ENCODE assay signal across 23 cellular contexts in genomic region chr16:19108409-19109287, GRCh38. TPM values are rescaled to one million over a fixed set of nuclear protein-coding genes. Genes with fewer than 3 reads are reported as not detected.
DNase-seq lines count a peak whose midpoint lies in the region; ATAC-seq, FAIRE-seq and TF ChIP-seq lines count a peak whose summit lies in the region.
"Had no signal": no experiment of that assay in that cellular context is flagged by ENCODE, and none has a peak within 500 bp of the region (broad histone marks: within the 10 kb centered on the region; RNA-seq: fewer than 3 reads in every experiment).

No MANE protein-coding gene starts in this region.

- POLR2A ChIA-PET in RWPE1 (lab: Yijun Ruan, JAX; ENCODE audit: low non-redundant PET): interaction anchor here (0.5 kb wide), 1 partner anchor 430 kb away, joined by 3 read pairs; no protein-coding TSS in a partner anchor

- no peak for ATAC-seq in memory B cell (ENCODE audit: low read depth)
- ATAC-seq in stimulated activated naive CD8-positive, alpha-beta T cell treated with anti-CD3 and anti-CD28 coated beads, Interleukin-15, Interleukin-2, amounts not matched to agents 100 U/mL and 50 U/mL, for 24 hours: no peak
- ATAC-seq in psoas muscle: no peak
- ATAC-seq: heart right ventricle, left lobe of liver, WTC11 had no signal

- peak overlapping the region; percentile 20 for H3K27ac Mint-ChIP-seq in memory B cell
- H3K27ac Mint-ChIP-seq: nephron, WTC11 had no signal

- no peak for DNase-seq in GM18507 (ENCODE audit: extremely low spot score, insufficient read length, low read depth)
- no peak for DNase-seq in RWPE1 (ENCODE audit: low spot score)
- no peak for DNase-seq in memory B cell (ENCODE audit: low spot score in 2 of 2)
- no peak for DNase-seq in esophagus muscularis mucosa (ENCODE audit: extremely low spot score)
- no peak for DNase-seq in NCI-H1694 treated with DMSO at 0.1 percent for 48 hours (lab: John Stamatoyannopoulos, UW)
- no peak for DNase-seq in stimulated activated naive CD8-positive, alpha-beta T cell treated with anti-CD3 and anti-CD28 coated beads, Interleukin-15, Interleukin-2, amounts not matched to agents 100 U/mL and 50 U/mL, for 24 hours
- no peak for DNase-seq in psoas muscle
- DNase-seq: activated gamma-delta T cell treated with Interleukin-2 at 50 U/mL for 16 hours; CD4-positive, CD25-positive, alpha-beta regulatory T cell; DMS 273 treated with DMSO at 0.1 percent for 48 hours; heart right ventricle; midbrain; NCI-H1092; NCI-H2081 treated with DMSO at 0.1 percent for 48 hours; NCI-H510A; sigmoid colon had no signal

- H3K4me3 ChIP-seq in BLaER1 treated with 17β-estradiol and CSF1 and Interleukin-3, amounts not matched to agents 10 nM and 100 nM: 0 out of 20 replicates have a peak overlapping the region, but pooled peaks of 1 of the 10 experiments have one; percentile 13
- H3K4me3 ChIP-seq in esophagus muscularis mucosa (no peak overlapping the region), psoas muscle (no peak overlapping the region)
- H3K4me3 ChIP-seq: breast epithelium, heart right ventricle, sigmoid colon, vagina had no signal

- H3K27ac ChIP-seq in BLaER1 treated with 17β-estradiol and CSF1 and Interleukin-3, amounts not matched to agents 10 nM and 100 nM: peak overlapping the region in 8 of 11 experiments; percentile 18 to 75 (median 64); a peak in 15 of 22 replicates
- H3K27ac ChIP-seq in RWPE1 (peak overlapping the region; percentile 73), esophagus muscularis mucosa (replicated peaks in 1 of 4) (no peak overlapping the region), psoas muscle (no peak overlapping the region)
- H3K27ac ChIP-seq: breast epithelium, heart right ventricle, parathyroid adenoma, sigmoid colon, vagina had no signal

- H3K9me3 Mint-ChIP-seq in memory B cell: no peaks in the 10 kb centered on the region
- H3K9me3 Mint-ChIP-seq: CD4-positive, CD25-positive, alpha-beta regulatory T cell; nephron; WTC11 had no signal

- TF ChIP-seq POLR2A in esophagus muscularis mucosa (IDR thresholded peaks at IDR 0.05; ENCODE audit: low read depth): no peak

- peaks cover 4% of the 10 kb centered on the region for H3K4me1 Mint-ChIP-seq in memory B cell
- H3K4me1 Mint-ChIP-seq: CD4-positive, CD25-positive, alpha-beta regulatory T cell had no signal

- no peak overlapping the region for H3K4me3 Mint-ChIP-seq in memory B cell
- H3K4me3 Mint-ChIP-seq: CD4-positive, CD25-positive, alpha-beta regulatory T cell; nephron; WTC11 had no signal

- no peaks in the 10 kb centered on the region for H3K36me3 Mint-ChIP-seq in memory B cell
- H3K36me3 Mint-ChIP-seq: CD4-positive, CD25-positive, alpha-beta regulatory T cell; WTC11 had no signal

- WGBS in esophagus muscularis mucosa: 88% methylated on average over 9 of the region's 9 CpGs
- 85 to 91% (median 86%) methylated on average over 9 of the region's 9 CpGs for WGBS in psoas muscle, 3 donors

- no peak for TF ChIP-seq EP300 in esophagus muscularis mucosa (IDR thresholded peaks at IDR 0.05)

- peaks cover 2% of the 10 kb centered on the region for H3K27me3 Mint-ChIP-seq in memory B cell

- H4K20me1 ChIP-seq in BLaER1 treated with 17β-estradiol and CSF1 and Interleukin-3, amounts not matched to agents 10 nM and 100 nM: no peaks in the 10 kb centered on the region

- intact Hi-C loops in esophagus muscularis mucosa (cut with DNase I): no loop called here
- intact Hi-C loops in psoas muscle (cut with DNase I): no loop called here

- no peaks in the 10 kb centered on the region for H3K9me3 ChIP-seq in BLaER1 treated with 17β-estradiol and CSF1 and Interleukin-3, amounts not matched to agents 10 nM and 100 nM (replicated peaks in 1 of 11)
- H3K9me3 ChIP-seq in esophagus muscularis mucosa (no peaks in the 10 kb centered on the region), psoas muscle (no peaks in the 10 kb centered on the region)
- H3K9me3 ChIP-seq: breast epithelium, heart right ventricle, sigmoid colon, vagina had no signal

- CTCF ChIA-PET in RWPE1 (lab: Yijun Ruan, JAX): interaction anchor here (0.6 to 1.1 kb wide), 3 partner anchors 11 to 402 kb away, joined by 3 to 4 read pairs (median 3); no protein-coding TSS in a partner anchor

- peaks cover 35 to 88% (median 73%) of the 10 kb centered on the region in 10 experiments for H3K4me1 ChIP-seq in BLaER1 treated with 17β-estradiol and CSF1 and Interleukin-3, amounts not matched to agents 10 nM and 100 nM
- H3K4me1 ChIP-seq in esophagus muscularis mucosa (peaks cover 8 to 27% (median 17%) of the 10 kb centered on the region in 4 donors), psoas muscle (peaks cover 9% of the 10 kb centered on the region)
- H3K4me1 ChIP-seq: breast epithelium, parathyroid adenoma had no signal

- H3K36me3 ChIP-seq in BLaER1 treated with 17β-estradiol and CSF1 and Interleukin-3, amounts not matched to agents 10 nM and 100 nM: no peaks in the 10 kb centered on the region
- H3K36me3 ChIP-seq in esophagus muscularis mucosa (no peaks in the 10 kb centered on the region), psoas muscle (ENCODE audit: insufficient read depth in 1 of 2, low read depth in 1 of 2) (no peaks in the 10 kb centered on the region)
- H3K36me3 ChIP-seq: breast epithelium, heart right ventricle, sigmoid colon, vagina had no signal

- H3K4me2 ChIP-seq in BLaER1 treated with 17β-estradiol and CSF1 and Interleukin-3, amounts not matched to agents 10 nM and 100 nM: peak overlapping the region; percentile 43 to 92 (median 83)

- H3K9ac ChIP-seq in BLaER1 treated with 17β-estradiol and CSF1 and Interleukin-3, amounts not matched to agents 10 nM and 100 nM: peak overlapping the region in 5 of 11 experiments; percentile 1 to 40 (median 23); a peak in 5 of 22 replicates
- H3K9ac ChIP-seq: parathyroid adenoma had no signal

- TF ChIP-seq CTCF in RWPE1 (conservative IDR thresholded peaks at IDR 0.05; ENCODE audit: low read depth) (no peak), esophagus muscularis mucosa (IDR thresholded peaks at IDR 0.05) (no peak), psoas muscle (IDR thresholded peaks at IDR 0.05) (no peak)

- FAIRE-seq in GM18507 (lab: Jason Lieb, UNC): peak; percentile 9

- peaks cover 0 to 4% (median 0%) of the 10 kb centered on the region in 11 experiments; a peak in 1 of 22 replicates for H3K27me3 ChIP-seq in BLaER1 treated with 17β-estradiol and CSF1 and Interleukin-3, amounts not matched to agents 10 nM and 100 nM
- H3K27me3 ChIP-seq in esophagus muscularis mucosa: no peaks in the 10 kb centered on the region
- no peaks in the 10 kb centered on the region for H3K27me3 ChIP-seq in psoas muscle (ENCODE audit: insufficient read depth in 3 of 3, low read length in 2 of 3)
- H3K27me3 ChIP-seq: breast epithelium, heart right ventricle, sigmoid colon, vagina had no signal

RNA-seq across cellular contexts. Expression of gene ITPRIPL2, which starts 5.1 kb away (rescaled TPM):
- total RNA-seq in esophagus muscularis mucosa (100 to 1,000 TPM in 1 of 4 donors, 10 to 100 TPM in 3; 56.1 to 111 (median 83.2) TPM), psoas muscle (10 to 100 TPM; 14.8 to 17.9 (median 17.0) TPM)
- polyA plus RNA-seq in psoas muscle: 1 to 10 TPM; 4.7 to 9.9 (median 8.2) TPM

RNA-seq across cellular contexts. Expression of gene COQ7, which starts 41.2 kb away (rescaled TPM):
- total RNA-seq in esophagus muscularis mucosa (10 to 100 TPM; 19.1 to 31.2 (median 28.8) TPM), psoas muscle (10 to 100 TPM; 27.7 to 37.7 (median 31.6) TPM)
- 10 to 100 TPM; 20.7 to 38.6 (median 31.8) TPM for polyA plus RNA-seq in psoas muscle

RNA-seq across cellular contexts. Expression of gene SYT17, which starts 59.4 kb away (rescaled TPM):
- total RNA-seq in esophagus muscularis mucosa (1 to 10 TPM; 5.0 to 8.7 (median 6.2) TPM), psoas muscle (under 1 TPM; 0.08 to 0.58 (median 0.45) TPM)
- polyA plus RNA-seq in psoas muscle: under 1 TPM; 0.25 to 0.55 (median 0.30) TPM
- total RNA-seq: CD4-positive, CD25-positive, alpha-beta regulatory T cell had no signal

Comparison
In these comparisons a context has a peak if more than half of its experiments do, and no peak if none do; other contexts are left out.
1. H3K27ac ChIP-seq: peak in BLaER1 treated with 17β-estradiol and CSF1 and Interleukin-3, amounts not matched to agents 10 nM and 100 nM (8 of 11) and RWPE1 (single experiment); none in esophagus muscularis mucosa (0 of 4) and psoas muscle (single experiment).